Comparison of ENCODE assay signal across 20 cellular contexts in genomic region chr17:82058855-82059249, GRCh38.
"Had no signal": no experiment of that assay in that cellular context is flagged by ENCODE, and none has a peak within 500 bp of the region (broad histone marks: within the 10 kb centered on the region; RNA-seq: fewer than 3 reads in every experiment).

No MANE protein-coding gene starts in this region.

- H3K4me3 ChIP-seq: body of pancreas, colonic mucosa, skin epidermis, thoracic aorta, upper lobe of left lung had no signal

- DNase-seq: activated B cell treated with CpG ODN at 0.5 μM for 24 hours; activated CD4-positive, alpha-beta memory T cell treated with anti-CD3 and anti-CD28 coated beads, Interleukin-2, amount 10 ng/mL, durations not matched to agents 7 days and 5 days; activated CD4-positive, alpha-beta T cell treated with anti-CD3 and anti-CD28 coated beads for 48 hours; activated CD8-positive, alpha-beta memory T cell treated with anti-CD3 and anti-CD28 coated beads, Interleukin-2, amount 10 ng/mL, durations not matched to agents 7 days and 5 days; activated naive CD4-positive, alpha-beta T cell treated with anti-CD3 and anti-CD28 coated beads for 36 hours; activated T-cell treated with anti-CD3 and anti-CD28 coated beads, Interleukin-2, amount 50 U/mL, for 4 hours; body of pancreas; central memory CD4-positive, alpha-beta T cell; colonic mucosa; foreskin melanocyte; midbrain; occipital lobe; stimulated activated CD4-positive, alpha-beta T cell treated with anti-CD3 and anti-CD28 coated beads, Interleukin-4, amount 100 ng/mL, for 24 hours had no signal

- H3K27me3 ChIP-seq: body of pancreas, colonic mucosa, upper lobe of left lung had no signal

- ATAC-seq: activated CD8-positive, alpha-beta memory T cell treated with anti-CD3 and anti-CD28 coated beads, Interleukin-2, amount 10 ng/mL, durations not matched to agents 7 days and 5 days; activated T-cell treated with anti-CD3 and anti-CD28 coated beads, Interleukin-2, amount 50 U/mL, for 4 hours; body of pancreas; right cardiac atrium; stimulated activated memory B cell treated with anti-CD40 and anti-IgM and Interleukin-4, amounts not matched to agents 10 μg/mL and 1 μg/mL and 100 μg/mL, for 72 hours had no signal

- FAIRE-seq: keratinocyte, TTC549 had no signal

- H3K4me1 ChIP-seq: colonic mucosa had no signal

- H3K27ac ChIP-seq: body of pancreas, colonic mucosa, skin epidermis, thoracic aorta, upper lobe of left lung had no signal

- H3K9me3 ChIP-seq: body of pancreas, colonic mucosa, thoracic aorta, upper lobe of left lung had no signal
